16 cellular contexts compared by ENCODE assay signal in the genomic region with DNA sequence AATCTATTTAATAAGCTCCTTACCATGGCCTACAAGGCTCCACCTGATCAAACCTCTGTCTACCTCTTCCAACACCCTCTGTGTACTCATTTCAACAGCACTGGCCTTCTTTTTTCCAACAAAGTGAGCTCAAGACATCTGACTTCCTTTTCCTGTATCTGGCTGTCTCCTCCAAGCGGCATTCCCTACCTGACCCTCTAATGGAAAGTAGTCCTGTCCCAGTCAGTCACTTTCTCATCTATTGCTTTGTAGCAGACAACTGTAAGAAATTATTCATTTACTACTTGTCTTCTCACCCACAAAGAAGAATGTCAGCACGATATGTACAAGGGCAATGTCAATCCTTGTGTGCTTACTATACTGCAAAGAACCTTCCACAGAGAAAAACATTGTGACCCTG.
DNase-seq lines count a peak whose midpoint lies in the region; ATAC-seq and TF ChIP-seq lines count a peak whose summit lies in the region.
"Had no signal": no experiment of that assay in that cellular context is flagged by ENCODE, and none has a peak within 500 bp of the region (broad histone marks: within the 10 kb centered on the region; RNA-seq: fewer than 3 reads in every experiment).

No MANE protein-coding gene starts in this region.

- WGBS in IMR-90 (ENCODE audit: extremely low coverage in 2 of 2, insufficient read length in 1 of 2), 2 experiments, result 86% methylated on average over 1 of the region's 2 CpGs; no CpG with 5 or more reads in 1 of the 2 experiments
- 76% methylated on average over 2 of the region's 2 CpGs for WGBS in mesenchymal stem cell
- 63 to 80% (median 63%) methylated on average over 2 of the region's 2 CpGs for WGBS in psoas muscle, 3 donors

- no peaks in the 10 kb centered on the region for H3K79me2 ChIP-seq in Karpas-422 (ENCODE audit: low read length)

- H2BK15ac ChIP-seq in IMR-90 (ENCODE audit: low read depth, low read length), result no peak overlapping the region
- H2BK15ac ChIP-seq in mesenchymal stem cell (ENCODE audit: low read depth, poor library complexity, severe bottlenecking), result no peak overlapping the region

- peaks cover 19 to 62% of the 10 kb centered on the region in 2 experiments for H3K79me1 ChIP-seq in IMR-90 (ENCODE audit: low read depth in 1 of 2, low read length in 2 of 2)
- H3K79me1 ChIP-seq in mesenchymal stem cell (replicated peaks; ENCODE audit: low read length, poor library complexity, severe bottlenecking), result peaks cover 4% of the 10 kb centered on the region

- POLR2A ChIA-PET in IMR-90 (lab: Charles Lee; ENCODE audit: unreplicated experiment) (no interaction called here), WTC11 (lab: Charles Lee) (no interaction called here), GM10248 (lab: Yijun Ruan, JAX) (no interaction called here)

- H2BK12ac ChIP-seq in mesenchymal stem cell (ENCODE audit: low read length in 2 of 2), result no peak overlapping the region

- H3K27ac ChIP-seq in IMR-90 (ENCODE audit: insufficient read depth, low read length) (no peak overlapping the region), mesenchymal stem cell (ENCODE audit: low read length, poor library complexity, severe bottlenecking) (peak overlapping the region; percentile 20), psoas muscle (peak overlapping the region; percentile 41), Karpas-422 (ENCODE audit: low read length) (no peak overlapping the region)
- H3K27ac ChIP-seq: PC-9 had no signal

- no peak for TF ChIP-seq RAD21 in IMR-90 (IDR thresholded peaks at IDR 0.05; ENCODE audit: low read length)

- H3K18ac ChIP-seq in IMR-90 (ENCODE audit: low read depth, low read length), result no peak overlapping the region; the same call in 1 of the 2 replicates
- no peak overlapping the region for H3K18ac ChIP-seq in mesenchymal stem cell (ENCODE audit: low read depth in 1 of 2, low read length in 2 of 2)

- dilution Hi-C loops in IMR-90 (cut with HindIII; ENCODE audit: low sequenced_read_pairs, unreplicated experiment), result no loop called here

- TF ChIP-seq CTCF in IMR-90 (conservative IDR thresholded peaks at IDR 0.05; ENCODE audit: low read depth, low read length) (no peak), WTC11 (IDR thresholded peaks at IDR 0.05) (no peak), psoas muscle (IDR thresholded peaks at IDR 0.05) (no peak), GM10248 (IDR thresholded peaks at IDR 0.05; ENCODE audit: control extremely low read depth, extremely low read depth, low read depth, missing control alignments) (no peak)

- H3K36me3 Mint-ChIP-seq in WTC11, result no peaks in the 10 kb centered on the region

- H2BK120ac ChIP-seq in IMR-90 (ENCODE audit: low read depth, low read length) (no peak overlapping the region), mesenchymal stem cell (ENCODE audit: low read depth, low read length) (no peak overlapping the region)

- H4K5ac ChIP-seq in IMR-90 (ENCODE audit: low read depth, low read length), result no peak overlapping the region; the same call in 1 of the 2 replicates

- ATAC-seq in IMR-90 (ENCODE audit: low read depth) (no peak), WTC11 (no peak), psoas muscle (no peak)
- ATAC-seq: GM12878 had no signal

- peak overlapping the region; percentile 12 for H2BK5ac ChIP-seq in IMR-90 (ENCODE audit: low read depth, low read length, poor library complexity, severe bottlenecking)
- no peak overlapping the region for H2BK5ac ChIP-seq in mesenchymal stem cell (ENCODE audit: low read depth, low read length, poor library complexity, severe bottlenecking)

- no peaks in the 10 kb centered on the region for H3K9me2 ChIP-seq in Karpas-422 (replicated peaks; ENCODE audit: insufficient read depth, low read length)

- no peaks in the 10 kb centered on the region for H3K27me3 ChIP-seq in IMR-90 (ENCODE audit: control insufficient read depth, insufficient read depth, low read length)
- no peaks in the 10 kb centered on the region for H3K27me3 ChIP-seq in mesenchymal stem cell (ENCODE audit: control insufficient read depth in 1 of 2, insufficient read depth in 1 of 2, low read length in 2 of 2)
- no peaks in the 10 kb centered on the region for H3K27me3 ChIP-seq in psoas muscle (ENCODE audit: insufficient read depth in 3 of 3, low read length in 2 of 3)
- H3K27me3 ChIP-seq in Karpas-422 (ENCODE audit: low read length), result no peaks in the 10 kb centered on the region

- no peak for TF ChIP-seq POLR2A in IMR-90 (IDR thresholded peaks at IDR 0.05; ENCODE audit: low read depth, low read length)

- H3K9me3 Mint-ChIP-seq in WTC11, result no peaks in the 10 kb centered on the region
- H3K9me3 Mint-ChIP-seq: CD4-positive, alpha-beta T cell had no signal

- H3K56ac ChIP-seq in IMR-90 (ENCODE audit: extremely low read depth, insufficient read depth, low read length), result no peak overlapping the region

- peaks cover 70% of the 10 kb centered on the region for H3K4me1 Mint-ChIP-seq in WTC11

- H3K9me3 ChIP-seq in IMR-90 (ENCODE audit: control insufficient read depth, insufficient read depth, low read length) (no peaks in the 10 kb centered on the region), mesenchymal stem cell (ENCODE audit: control insufficient read depth, low read length) (no peaks in the 10 kb centered on the region), psoas muscle (no peaks in the 10 kb centered on the region), Karpas-422 (ENCODE audit: low read length) (no peaks in the 10 kb centered on the region)

- no peak overlapping the region for H4K91ac ChIP-seq in IMR-90 (ENCODE audit: insufficient read depth, low read depth, low read length)
- H4K91ac ChIP-seq in mesenchymal stem cell (ENCODE audit: low read length), result no peak overlapping the region

- H3K4me2 ChIP-seq in IMR-90 (ENCODE audit: low read depth, low read length) (no peak overlapping the region), mesenchymal stem cell (ENCODE audit: low read length, poor library complexity, severe bottlenecking) (no peak overlapping the region), Karpas-422 (ENCODE audit: low read depth, low read length, poor library complexity, severe bottlenecking) (no peak overlapping the region)
- H3K4me2 ChIP-seq: PC-9 had no signal

- H3K36me3 ChIP-seq in IMR-90 (ENCODE audit: control insufficient read depth, insufficient read depth, low read length) (no peaks in the 10 kb centered on the region), mesenchymal stem cell (ENCODE audit: control insufficient read depth in 1 of 2, insufficient read depth in 2 of 2, low read depth in 1 of 2, low read length in 2 of 2) (no peaks in the 10 kb centered on the region), psoas muscle (ENCODE audit: insufficient read depth in 1 of 2, low read depth in 1 of 2) (no peaks in the 10 kb centered on the region), Karpas-422 (ENCODE audit: insufficient read depth, low read length) (no peaks in the 10 kb centered on the region)

- H2AK9ac ChIP-seq in IMR-90 (replicated peaks; ENCODE audit: low read depth, low read length, poor library complexity), result no peak overlapping the region

- H3K4me3 Mint-ChIP-seq in WTC11, result no peak overlapping the region
- H3K4me3 Mint-ChIP-seq: B cell; CD4-positive, alpha-beta T cell had no signal

- H3K14ac ChIP-seq in IMR-90 (replicated peaks; ENCODE audit: low read depth, low read length) (peak overlapping the region; percentile 45; the same call in 1 of the 2 replicates), mesenchymal stem cell (ENCODE audit: low read length in 2 of 2) (no peak overlapping the region)

- no peak overlapping the region for H2BK20ac ChIP-seq in IMR-90 (ENCODE audit: low read depth, low read length)

- H3K27ac Mint-ChIP-seq in WTC11, result peak overlapping the region; percentile 80
- H3K27ac Mint-ChIP-seq: B cell; CD4-positive, alpha-beta T cell had no signal

- H3K4me3 ChIP-seq in IMR-90 (ENCODE audit: insufficient read depth, low read depth, low read length) (no peak overlapping the region), mesenchymal stem cell (ENCODE audit: insufficient read depth in 1 of 2, low read depth in 1 of 2, low read length in 2 of 2) (no peak overlapping the region), psoas muscle (no peak overlapping the region), Karpas-422 (ENCODE audit: low read length) (no peak overlapping the region)
- H3K4me3 ChIP-seq: GM12878, PC-9 had no signal

- no peak for DNase-seq in IMR-90
- DNase-seq in WTC11 (ENCODE audit: low spot score), result no peak
- no peak for DNase-seq in mesenchymal stem cell
- DNase-seq in psoas muscle, result no peak
- DNase-seq in Karpas-422, result no peak
- no peak for DNase-seq in NCI-H1105 treated with DMSO at 0.1 percent for 48 hours (lab: John Stamatoyannopoulos, UW)
- DNase-seq in GM10248 (ENCODE audit: extremely low spot score), result no peak
- DNase-seq: CD4-positive, alpha-beta T cell; GOT3; Kasumi-1; NCI-H1930; NCI-H446 treated with DMSO at 0.1 percent for 48 hours; NCI-H748 treated with DMSO at 0.1 percent for 48 hours; PC-9 had no signal

- H4K20me1 ChIP-seq in IMR-90 (ENCODE audit: insufficient read depth, low read length), result peaks cover 67% of the 10 kb centered on the region
- H4K20me1 ChIP-seq in Karpas-422 (ENCODE audit: insufficient read depth, low read depth, low read length), result peaks cover 36% of the 10 kb centered on the region

- BruUV-seq in IMR-90 (replicated peaks; lab: Mats Ljungman, UMichigan), result no TSS peak

- in situ Hi-C loops in IMR-90 (cut with MboI; ENCODE audit: low sequenced_read_pairs), result no loop called here

- CTCF ChIA-PET in IMR-90 (lab: Yijun Ruan, JAX) (no interaction called here), WTC11 (lab: Charles Lee) (no interaction called here), GM10248 (lab: Yijun Ruan, JAX) (interaction anchor here (1.5 to 3.2 kb wide), 3 partner anchors 9 to 16 kb away, joined by 5 to 18 read pairs (median 7); no protein-coding TSS in a partner anchor)

- peaks cover 13% of the 10 kb centered on the region for H3K9me1 ChIP-seq in IMR-90 (ENCODE audit: insufficient read depth, low read length)

- H4K8ac ChIP-seq in IMR-90 (ENCODE audit: low read depth in 2 of 2, low read length in 2 of 2) (no peak overlapping the region), mesenchymal stem cell (ENCODE audit: low read length) (no peak overlapping the region)

- no peaks in the 10 kb centered on the region for H3K27me3 Mint-ChIP-seq in WTC11 (ENCODE audit: low read depth)
- H3K27me3 Mint-ChIP-seq: B cell; CD4-positive, alpha-beta T cell had no signal

- intact Hi-C loops in IMR-90 (cut with micrococcal nuclease) (no loop called here), psoas muscle (cut with DNase I) (no loop called here)

- H2AFZ ChIP-seq in IMR-90 (replicated peaks; ENCODE audit: low read length, poor library complexity) (no peak overlapping the region), mesenchymal stem cell (ENCODE audit: low read depth, low read length) (no peak overlapping the region), Karpas-422 (ENCODE audit: low read length) (no peak overlapping the region)
- H2AFZ ChIP-seq: PC-9 had no signal

- H2AK5ac ChIP-seq in IMR-90 (ENCODE audit: low read depth, low read length) (0 out of 2 replicates have a peak overlapping the region, but pooled peaks have one; percentile 3), mesenchymal stem cell (ENCODE audit: low read length, severe bottlenecking) (no peak overlapping the region)

- H3K4ac ChIP-seq in IMR-90 (ENCODE audit: low read depth, low read length) (no peak overlapping the region), mesenchymal stem cell (ENCODE audit: low read depth in 1 of 2, low read length in 2 of 2) (no peak overlapping the region)

- H3K4me1 ChIP-seq in IMR-90 (ENCODE audit: control insufficient read depth, insufficient read depth, low read length), result peaks cover 21% of the 10 kb centered on the region
- peaks cover 10% of the 10 kb centered on the region for H3K4me1 ChIP-seq in mesenchymal stem cell (ENCODE audit: control insufficient read depth, insufficient read depth, low read depth, low read length)
- peaks cover 84% of the 10 kb centered on the region for H3K4me1 ChIP-seq in psoas muscle
- no peaks in the 10 kb centered on the region for H3K4me1 ChIP-seq in Karpas-422 (ENCODE audit: low read length)

- H3K23ac ChIP-seq in IMR-90 (ENCODE audit: low read depth, low read length), result no peak overlapping the region
- H3K23ac ChIP-seq in mesenchymal stem cell (ENCODE audit: low read length in 2 of 2), result no peak overlapping the region

- H3K9ac ChIP-seq in IMR-90 (ENCODE audit: low read depth, low read length), result no peak overlapping the region
- no peak overlapping the region for H3K9ac ChIP-seq in mesenchymal stem cell (ENCODE audit: low read length)
- H3K9ac ChIP-seq in Karpas-422 (ENCODE audit: low read length), result no peak overlapping the region

Comparison
In these comparisons a context has a peak if more than half of its experiments do, and no peak if none do; other contexts are left out.
1. H3K27ac ChIP-seq: peak in mesenchymal stem cell (single experiment) and psoas muscle (single experiment); none in IMR-90 (single experiment) and Karpas-422 (single experiment).